ENCODE assay signal across 1 cellular context in genomic region chr6:41027799-41028617, GRCh38.
A peak's percentile ranks its signal among the peaks of the same experiment; 100 is the strongest.
TF ChIP-seq lines count a peak whose summit lies in the region.

No MANE protein-coding gene starts in this region.

TF ChIP-seq in K562, 482 proteins besides CTCF, POLR2A, EP300 and RAD21 (continued from another document and continues in another):
- TF ChIP-seq MNT (conservative IDR thresholded peaks at IDR 0.05) (peak; percentile 55 to 59; a peak in 3 of 4 replicates), RHOXF2B (CRISPR knock-in tag; conservative IDR thresholded peaks at IDR 0.05) (no peak), MAX (CRISPR knock-in tag; IDR thresholded peaks at IDR 0.05) (peak; percentile 78), ZNF518B (CRISPR knock-in tag; IDR thresholded peaks at IDR 0.05) (no peak), GATAD2A (IDR thresholded peaks at IDR 0.05) (no peak), HDAC6 (IDR thresholded peaks at IDR 0.05; ENCODE audit: low read depth, low read length) (no peak), ZNF830 (CRISPR knock-in tag; IDR thresholded peaks at IDR 0.05) (peak; percentile 20; the same call in 1 of the 2 replicates), HMBOX1 (IDR thresholded peaks at IDR 0.05) (no peak), ZNF384 (IDR thresholded peaks at IDR 0.05; ENCODE audit: low read depth, low read length) (no peak), BCOR (IDR thresholded peaks at IDR 0.05) (0 out of 2 replicates have a peak, but pooled peaks have one; percentile 18), MXI1 (IDR thresholded peaks at IDR 0.05; ENCODE audit: low read depth, low read length) (no peak), ZBTB17 (CRISPR knock-in tag; IDR thresholded peaks at IDR 0.05) (0 out of 2 replicates have a peak, but pooled peaks have one; percentile 42), ZNF445 (CRISPR knock-in tag; IDR thresholded peaks at IDR 0.05; ENCODE audit: low read depth) (no peak), ESRRA (IDR thresholded peaks at IDR 0.05; ENCODE audit: borderline replicate concordance, low read depth) (peak; percentile 76; the same call in 1 of the 2 replicates), DEAF1 (CRISPR knock-in tag; IDR thresholded peaks at IDR 0.05) (peak; percentile 74), NR4A1 (CRISPR knock-in tag; IDR thresholded peaks at IDR 0.05) (no peak), NR4A1 (tag; IDR thresholded peaks at IDR 0.05) (0 out of 2 replicates have a peak, but pooled peaks have one; percentile 36), RREB1 (CRISPR knock-in tag; IDR thresholded peaks at IDR 0.05) (no peak), ZNF184 (CRISPR knock-in tag; IDR thresholded peaks at IDR 0.05) (no peak), SAFB (IDR thresholded peaks at IDR 0.05; ENCODE audit: borderline replicate concordance, low read depth, low read length) (no peak), KDM4B (IDR thresholded peaks at IDR 0.05; ENCODE audit: borderline replicate concordance in 2 of 2, low read depth in 1 of 2) (no peak), BRD4 (IDR thresholded peaks at IDR 0.05) (no peak), MTA2 (IDR thresholded peaks at IDR 0.05; ENCODE audit: low read depth) (0 out of 2 replicates have a peak, but pooled peaks have one; percentile 34), ZNF592 (IDR thresholded peaks at IDR 0.05) (peak; percentile 16; the same call in 1 of the 2 replicates), HIVEP1 (CRISPR knock-in tag; IDR thresholded peaks at IDR 0.05) (peak; percentile 42; the same call in 1 of the 2 replicates)
